Comparison of ENCODE assay signal across 18 cellular contexts in genomic region chr16:84942786-84943185, GRCh38.
DNase-seq lines count a peak whose midpoint lies in the region; TF ChIP-seq lines count a peak whose summit lies in the region.
"Had no signal": no experiment of that assay in that cellular context is flagged by ENCODE, and none has a peak within 500 bp of the region (broad histone marks: within the 10 kb centered on the region; RNA-seq: fewer than 3 reads in every experiment).

No MANE protein-coding gene starts in this region.

- H3K4me3 Mint-ChIP-seq in MCF 10A (ENCODE audit: unreplicated experiment), result no peak overlapping the region
- no peak overlapping the region for H3K4me3 Mint-ChIP-seq in nephron
- H3K4me3 Mint-ChIP-seq: H9 had no signal

- no peaks in the 10 kb centered on the region for H3K27me3 Mint-ChIP-seq in MCF 10A (ENCODE audit: insufficient read depth, unreplicated experiment)
- H3K27me3 Mint-ChIP-seq in nephron (ENCODE audit: low read depth), result peaks cover 13% of the 10 kb centered on the region

- no peak overlapping the region for H2AFZ ChIP-seq in mammary epithelial cell (ENCODE audit: low read depth, low read length)

- in situ Hi-C loops in mammary epithelial cell (cut with MboI; ENCODE audit: low sequenced_read_pairs in 2 of 2), result no loop called here
- in situ Hi-C loops in brain microvascular endothelial cell (cut with HindIII; ENCODE audit: low pct_ligation_motif_present, low sequenced_read_pairs), result no loop called here
- in situ Hi-C loops in KBM-7 (cut with MboI; ENCODE audit: low pct_unique_long_range_greater_than_20kb, low sequenced_read_pairs), result no loop called here

- DNase-seq in MCF 10A (ENCODE audit: unreplicated experiment) (peak; percentile 23), mammary epithelial cell (no peak), brain microvascular endothelial cell (peak; percentile 44), GM19238 (ENCODE audit: insufficient read length, low spot score) (no peak), NCI-H69 (lab: John Stamatoyannopoulos, UW) (no peak), KBM-7 (no peak)
- no peak for DNase-seq in effector CD4-positive, alpha-beta T cell
- DNase-seq: DMS79, H9, IMR-90, NCI-H1105, NCI-H1694, NCI-H2081 treated with DMSO at 0.1 percent for 48 hours, NCI-H446 treated with DMSO at 0.1 percent for 48 hours had no signal

- no peaks in the 10 kb centered on the region for H3K79me2 ChIP-seq in mammary epithelial cell (ENCODE audit: insufficient read depth, low read length)

- TF ChIP-seq CTCF in MCF 10A (IDR thresholded peaks at IDR 0.05; ENCODE audit: unreplicated experiment) (no peak), mammary epithelial cell (conservative IDR thresholded peaks at IDR 0.05 in 1 of 2, IDR thresholded peaks at IDR 0.05 in 1 of 2; ENCODE audit: extremely low read depth in 1 of 2, insufficient read depth in 1 of 2, low read depth in 1 of 2, low read length in 2 of 2) (no peak), brain microvascular endothelial cell (IDR thresholded peaks at IDR 0.05; ENCODE audit: low read depth, low read length, missing control alignments) (no peak), nephron (IDR thresholded peaks at IDR 0.05; ENCODE audit: unreplicated experiment in 3 of 3) (no peak)

- H3K4me3 ChIP-seq in mammary epithelial cell (replicated peaks in 1 of 3; ENCODE audit: insufficient read depth in 1 of 3, low read depth in 2 of 3, low read length in 3 of 3), result no peak overlapping the region
- no peak overlapping the region for H3K4me3 ChIP-seq in brain microvascular endothelial cell (ENCODE audit: low read depth, low read length)
- H3K4me3 ChIP-seq: SK-N-MC had no signal

- peaks cover 8% of the 10 kb centered on the region for H3K9me3 Mint-ChIP-seq in MCF 10A (ENCODE audit: unreplicated experiment)
- peaks cover 11% of the 10 kb centered on the region for H3K9me3 Mint-ChIP-seq in nephron

- intact Hi-C loops in MCF 10A (cut with micrococcal nuclease), result no loop called here
- intact Hi-C loops in mammary epithelial cell (cut with micrococcal nuclease), result no loop called here

- H3K36me3 Mint-ChIP-seq in MCF 10A (ENCODE audit: insufficient read depth, unreplicated experiment) (no peaks in the 10 kb centered on the region), nephron (ENCODE audit: low read depth) (no peaks in the 10 kb centered on the region)
- H3K36me3 Mint-ChIP-seq: CD14-positive monocyte had no signal

- POLR2A ChIA-PET in MCF 10A (lab: Yijun Ruan, JAX), result no interaction called here

- H3K4me1 Mint-ChIP-seq in MCF 10A (ENCODE audit: insufficient read depth, unreplicated experiment) (no peaks in the 10 kb centered on the region), nephron (peaks cover 28% of the 10 kb centered on the region)

- no peaks in the 10 kb centered on the region for H3K36me3 ChIP-seq in mammary epithelial cell (ENCODE audit: insufficient read depth, low read length)
- H3K36me3 ChIP-seq in brain microvascular endothelial cell (replicated peaks), result no peaks in the 10 kb centered on the region

- H3K27me3 ChIP-seq in mammary epithelial cell (ENCODE audit: insufficient read depth, low read length) (no peaks in the 10 kb centered on the region), brain microvascular endothelial cell (replicated peaks) (no peaks in the 10 kb centered on the region)

- CTCF ChIA-PET in MCF 10A (lab: Yijun Ruan, JAX) (interaction anchor here (0.8 to 3.4 kb wide), 4 partner anchors 10 to 191 kb away, joined by 3 to 22 read pairs (median 4); no protein-coding TSS in a partner anchor), mammary epithelial cell (lab: Charles Lee; ENCODE audit: low non-redundant PET) (no interaction called here)

- no peaks in the 10 kb centered on the region for H3K4me1 ChIP-seq in mammary epithelial cell (ENCODE audit: insufficient read depth, low read length)

- no TSS peak for BruUV-seq in MCF 10A (replicated peaks; lab: Mats Ljungman, UMichigan)
- no TSS peak for BruUV-seq in mammary epithelial cell (replicated peaks; lab: Mats Ljungman, UMichigan)

- H3K9ac ChIP-seq in mammary epithelial cell (ENCODE audit: insufficient read depth, low read length), result no peak overlapping the region

- no peaks in the 10 kb centered on the region for H4K20me1 ChIP-seq in mammary epithelial cell (ENCODE audit: insufficient read depth, low read length)

- 80% methylated on average over 4 of the region's 4 CpGs for WGBS in mammary epithelial cell (ENCODE audit: low coverage, missing lambda C conversion rate)

- H3K27ac ChIP-seq in mammary epithelial cell (ENCODE audit: insufficient read depth, low read depth, low read length), result no peak overlapping the region
- H3K27ac ChIP-seq in brain microvascular endothelial cell, result no peak overlapping the region
- H3K27ac ChIP-seq: 22Rv1, SK-N-MC had no signal

- no peak overlapping the region for H3K4me2 ChIP-seq in mammary epithelial cell (ENCODE audit: insufficient read depth, low read depth, low read length)

- dilution Hi-C loops in mammary epithelial cell (cut with HindIII; ENCODE audit: low sequenced_read_pairs), result loop anchor here (5.0 to 10.0 kb wide), 3 partner anchors 35 to 198 kb away; no protein-coding TSS in a partner anchor

- H3K27ac Mint-ChIP-seq in MCF 10A (ENCODE audit: low read depth, unreplicated experiment) (no peak overlapping the region), nephron (peak overlapping the region in 2 of 3 experiments; percentile 35 to 48)
- H3K27ac Mint-ChIP-seq: CD14-positive monocyte, H9 had no signal

- H3K9me3 ChIP-seq in mammary epithelial cell (replicated peaks; ENCODE audit: insufficient read depth, low read length), result no peaks in the 10 kb centered on the region

Comparison
In these comparisons a context has a peak if more than half of its experiments do, and no peak if none do; other contexts are left out.
1. DNase-seq: peak in MCF 10A (single experiment) and brain microvascular endothelial cell (single experiment); none in mammary epithelial cell (single experiment), GM19238 (single experiment), NCI-H69 (single experiment), effector CD4-positive, alpha-beta T cell (single experiment) and KBM-7 (single experiment).